24 cellular contexts compared by ENCODE assay signal in genomic region chr12:98990648-98991047, GRCh38.
"Had no signal": no experiment of that assay in that cellular context is flagged by ENCODE, and none has a peak within 500 bp of the region (broad histone marks: within the 10 kb centered on the region; RNA-seq: fewer than 3 reads in every experiment).

No MANE protein-coding gene starts in this region.

- H3K4me3 Mint-ChIP-seq: activated CD4-positive, alpha-beta T cell treated with anti-CD3 and anti-CD28 coated beads for 36 hours; activated CD8-positive, alpha-beta memory T cell treated with anti-CD3 and anti-CD28 coated beads, Interleukin-2, amount 10 ng/mL, durations not matched to agents 7 days and 5 days; activated CD8-positive, alpha-beta T cell treated with anti-CD3 and anti-CD28 coated beads, Interleukin-2, amount 10 ng/mL, durations not matched to agents 7 days and 5 days; activated naive CD4-positive, alpha-beta T cell treated with anti-CD3 and anti-CD28 coated beads, Interleukin-2, amount 50 U/mL, for 24 hours; activated naive CD8-positive, alpha-beta T cell treated with anti-CD3 and anti-CD28 coated beads, Interleukin-2, amount 50 U/mL, for 24 hours; effector memory CD8-positive, alpha-beta T cell; natural killer cell treated with Interleukin-12 subunit alpha and Interleukin-12 subunit beta and Interleukin-15 and Interleukin-18, amount 100 ng/mL, for 72 hours had no signal

- H3K27me3 ChIP-seq: left lung, spleen, suprapubic skin, tibial nerve had no signal

- H3K36me3 ChIP-seq: left lung, lower lobe of right lung, spleen, suprapubic skin, tibial nerve had no signal

- H3K4me3 ChIP-seq: left lung, lower lobe of right lung, spleen, suprapubic skin, tibial nerve had no signal

- H3K4me1 ChIP-seq: left lung, lower lobe of right lung, spleen, suprapubic skin, tibial nerve had no signal

- H3K9me3 Mint-ChIP-seq: activated T-helper 2 cell treated with anti-CD3 and anti-CD28 coated beads, Interferon-gamma antibody, Interleukin-2, Interleukin-4, amounts not matched to agents 10 μg/mL and 5 μg/mL and 100 μg/mL, durations not matched to agents 14 hours and 24 hours and 36 hours had no signal

- H3K27me3 Mint-ChIP-seq: activated CD4-positive, alpha-beta T cell treated with anti-CD3 and anti-CD28 coated beads for 36 hours; natural killer cell treated with Interleukin-12 subunit alpha and Interleukin-12 subunit beta and Interleukin-15 and Interleukin-18, amount 100 ng/mL, for 72 hours had no signal

- H3K27ac ChIP-seq: left lung, lower lobe of right lung, spleen, suprapubic skin, tibial nerve had no signal

- H3K36me3 Mint-ChIP-seq: activated CD8-positive, alpha-beta memory T cell treated with anti-CD3 and anti-CD28 coated beads, Interleukin-2, amount 10 ng/mL, durations not matched to agents 7 days and 5 days; activated naive CD4-positive, alpha-beta T cell treated with anti-CD3 and anti-CD28 coated beads, Interleukin-2, amount 50 U/mL, for 24 hours; natural killer cell treated with Interleukin-12 subunit alpha and Interleukin-12 subunit beta and Interleukin-15 and Interleukin-18, amount 100 ng/mL, for 72 hours had no signal

- FAIRE-seq: islet of Langerhans, urothelium cell line had no signal

- H3K4me1 Mint-ChIP-seq: activated CD4-positive, alpha-beta T cell treated with anti-CD3 and anti-CD28 coated beads for 36 hours; activated CD8-positive, alpha-beta memory T cell treated with anti-CD3 and anti-CD28 coated beads, Interleukin-2, amount 10 ng/mL, durations not matched to agents 7 days and 5 days; activated naive CD4-positive, alpha-beta T cell treated with anti-CD3 and anti-CD28 coated beads, Interleukin-2, amount 50 U/mL, for 24 hours; activated naive CD8-positive, alpha-beta T cell treated with anti-CD3 and anti-CD28 coated beads, Interleukin-2, amount 50 U/mL, for 24 hours had no signal

- ATAC-seq: activated CD4-positive, alpha-beta T cell treated with anti-CD3 and anti-CD28 coated beads for 36 hours; activated CD8-positive, alpha-beta memory T cell treated with anti-CD3 and anti-CD28 coated beads, Interleukin-2, amount 10 ng/mL, durations not matched to agents 7 days and 5 days; activated CD8-positive, alpha-beta T cell treated with anti-CD3 and anti-CD28 coated beads, Interleukin-2, amount 10 ng/mL, durations not matched to agents 7 days and 5 days; activated naive CD8-positive, alpha-beta T cell treated with anti-CD3 and anti-CD28 coated beads, Interleukin-2, amount 50 U/mL, for 24 hours; effector memory CD8-positive, alpha-beta T cell; left lung; lower lobe of right lung; natural killer cell treated with Interleukin-12 subunit alpha and Interleukin-12 subunit beta and Interleukin-15 and Interleukin-18, amount 100 ng/mL, for 72 hours; right cardiac atrium had no signal

- H3K9me3 ChIP-seq: suprapubic skin had no signal

- H3K27ac Mint-ChIP-seq: activated CD4-positive, alpha-beta T cell treated with anti-CD3 and anti-CD28 coated beads for 36 hours; activated CD8-positive, alpha-beta memory T cell treated with anti-CD3 and anti-CD28 coated beads, Interleukin-2, amount 10 ng/mL, durations not matched to agents 7 days and 5 days; activated CD8-positive, alpha-beta T cell treated with anti-CD3 and anti-CD28 coated beads, Interleukin-2, amount 10 ng/mL, durations not matched to agents 7 days and 5 days; activated naive CD4-positive, alpha-beta T cell treated with anti-CD3 and anti-CD28 coated beads, Interleukin-2, amount 50 U/mL, for 24 hours; activated naive CD8-positive, alpha-beta T cell treated with anti-CD3 and anti-CD28 coated beads, Interleukin-2, amount 50 U/mL, for 24 hours; activated T-helper 2 cell treated with anti-CD3 and anti-CD28 coated beads, Interferon-gamma antibody, Interleukin-2, Interleukin-4, amounts not matched to agents 10 μg/mL and 5 μg/mL and 100 μg/mL, durations not matched to agents 14 hours and 24 hours and 36 hours; effector memory CD8-positive, alpha-beta T cell; natural killer cell treated with Interleukin-12 subunit alpha and Interleukin-12 subunit beta and Interleukin-15 and Interleukin-18, amount 100 ng/mL, for 72 hours had no signal

- DNase-seq: activated CD4-positive, alpha-beta T cell treated with anti-CD3 and anti-CD28 coated beads for 36 hours; activated CD4-positive, CD25-positive, alpha-beta regulatory T cell; activated CD8-positive, alpha-beta memory T cell treated with anti-CD3 and anti-CD28 coated beads, Interleukin-2, amount 10 ng/mL, durations not matched to agents 7 days and 5 days; activated CD8-positive, alpha-beta T cell treated with anti-CD3 and anti-CD28 coated beads, Interleukin-2, amount 10 ng/mL, durations not matched to agents 7 days and 5 days; activated naive CD8-positive, alpha-beta T cell treated with anti-CD3 and anti-CD28 coated beads, Interleukin-2, amount 50 U/mL, for 24 hours; activated T-cell treated with anti-CD3 and anti-CD28 coated beads, Interleukin-2, amount 50 U/mL, for 48 hours; amygdala; cortex of kidney; effector memory CD8-positive, alpha-beta T cell; foreskin fibroblast; left lung; lower lobe of right lung; mesenchymal stem cell; posterior cingulate gyrus; right cardiac atrium; spleen; stimulated activated naive CD4-positive, alpha-beta T cell had no signal
